14 cellular contexts compared by ENCODE assay signal in the genomic region with DNA sequence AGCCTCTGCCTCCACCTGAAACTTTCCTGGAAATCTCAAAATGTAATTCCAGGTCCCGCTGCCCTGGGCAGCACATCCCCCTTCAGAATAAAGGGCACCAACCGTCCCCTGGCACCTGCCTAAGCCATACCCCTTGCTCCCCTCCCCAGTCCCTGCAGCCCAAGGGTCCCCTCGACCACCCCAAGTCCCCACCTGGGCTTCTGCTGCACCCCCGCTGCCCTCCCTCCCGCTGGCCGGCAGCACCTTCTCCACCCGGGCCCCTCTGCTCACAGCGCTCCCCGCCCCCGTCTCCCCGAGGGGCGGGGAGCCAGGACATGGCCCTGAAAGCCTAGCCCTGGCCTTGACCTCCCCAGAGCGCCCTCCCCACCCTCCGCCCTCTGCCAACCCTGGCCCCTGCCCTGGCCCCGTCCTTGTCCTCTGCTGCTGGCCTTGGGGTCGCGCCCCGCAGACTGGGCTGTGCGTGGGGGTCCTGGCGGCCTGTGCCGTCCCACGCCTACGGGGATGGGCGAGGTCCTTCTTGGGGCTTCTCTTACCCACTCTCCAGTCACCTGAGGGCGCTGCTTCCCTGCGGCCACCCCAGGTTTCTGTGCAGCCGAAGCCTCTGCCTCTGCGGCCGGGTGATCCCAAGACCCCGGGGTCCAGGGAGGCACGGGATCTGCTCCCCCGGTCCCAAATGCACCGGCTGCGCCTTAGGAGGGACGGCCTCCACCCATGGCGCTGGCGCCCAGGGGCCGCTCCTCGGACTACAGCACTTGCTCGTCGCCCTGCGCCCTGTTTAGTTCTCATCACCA. TPM values are rescaled to one million over a fixed set of nuclear protein-coding genes. Genes with fewer than 3 reads are reported as not detected.
DNase-seq lines count a peak whose midpoint lies in the region; ATAC-seq, FAIRE-seq and TF ChIP-seq lines count a peak whose summit lies in the region.
"Had no signal": no experiment of that assay in that cellular context is flagged by ENCODE, and none has a peak within 500 bp of the region (broad histone marks: within the 10 kb centered on the region; RNA-seq: fewer than 3 reads in every experiment).

No MANE protein-coding gene starts in this region.

- TF ChIP-seq CTCF in kidney (IDR thresholded peaks at IDR 0.05; ENCODE audit: borderline replicate concordance, extremely low read depth, insufficient read depth): no peak

- intact Hi-C loops in cardiac septum (cut with DNase I) (no loop called here), left cardiac atrium (cut with DNase I) (no loop called here), kidney (cut with DNase I) (no loop called here), aorta (cut with DNase I) (no loop called here)

- H3K36me3 ChIP-seq in kidney (ENCODE audit: control insufficient read depth in 1 of 2, insufficient read depth in 2 of 2, low read length in 2 of 2): peaks cover 12% of the 10 kb centered on the region in 2 donors
- peaks cover 0 to 8% of the 10 kb centered on the region in 2 donors for H3K36me3 ChIP-seq in aorta (ENCODE audit: control insufficient read depth in 1 of 2, insufficient read depth in 2 of 2, low read length in 1 of 2)

- peaks cover 2% of the 10 kb centered on the region for H3K36me3 Mint-ChIP-seq in activated CD8-positive, alpha-beta memory T cell treated with anti-CD3 and anti-CD28 coated beads, Interleukin-2, amount 10 ng/mL, durations not matched to agents 7 days and 5 days

- FAIRE-seq in kidney (lab: Jason Lieb, UNC): no peak

- DNase-seq in cardiac septum (ENCODE audit: low spot score) (peak; percentile 64), left cardiac atrium (no peak), kidney (peak; percentile 64), aorta (peak in 1 of 2 donors; percentile 74), germinal center (ENCODE audit: low spot score) (no peak), hippocampal formation (lab: John Stamatoyannopoulos, UW) (no peak)
- DNase-seq in activated CD8-positive, alpha-beta memory T cell treated with anti-CD3 and anti-CD28 coated beads, Interleukin-2, amount 10 ng/mL, durations not matched to agents 7 days and 5 days: peak; percentile 36
- DNase-seq: NCI-H2081, T1000 had no signal

- H3K4me1 ChIP-seq in kidney (ENCODE audit: control insufficient read depth in 1 of 2, insufficient read depth in 1 of 2, low read depth in 1 of 2, low read length in 2 of 2): no peaks in the 10 kb centered on the region
- no peaks in the 10 kb centered on the region for H3K4me1 ChIP-seq in aorta (ENCODE audit: control insufficient read depth in 1 of 2, insufficient read depth in 2 of 2, low read length in 2 of 2)
- H3K4me1 ChIP-seq: parathyroid adenoma had no signal

- CTCF ChIA-PET in activated CD8-positive, alpha-beta memory T cell treated with anti-CD3 and anti-CD28 coated beads, Interleukin-2, amount 10 ng/mL, durations not matched to agents 7 days and 5 days (lab: Charles Lee): no interaction called here

- no peaks in the 10 kb centered on the region for H3K27me3 ChIP-seq in aorta (ENCODE audit: control insufficient read depth in 1 of 2, insufficient read depth in 2 of 2, low read length in 1 of 2)

- no peak overlapping the region for H3K4me3 ChIP-seq in kidney (ENCODE audit: low read length in 2 of 2)
- no peak overlapping the region for H3K4me3 ChIP-seq in aorta (ENCODE audit: low read length in 2 of 2)
- H3K4me3 ChIP-seq: tibial nerve had no signal

- H3K4me1 Mint-ChIP-seq in activated CD8-positive, alpha-beta memory T cell treated with anti-CD3 and anti-CD28 coated beads, Interleukin-2, amount 10 ng/mL, durations not matched to agents 7 days and 5 days: peaks cover 16% of the 10 kb centered on the region

- ATAC-seq in left cardiac atrium (no peak), aorta (ENCODE audit: low FRiP score) (peak; percentile 2), GM18858 (IDR thresholded peaks at IDR 0.05; ENCODE audit: unreplicated experiment) (no peak)
- ATAC-seq in activated CD8-positive, alpha-beta memory T cell treated with anti-CD3 and anti-CD28 coated beads, Interleukin-2, amount 10 ng/mL, durations not matched to agents 7 days and 5 days: no peak

- no peak overlapping the region for H3K27ac Mint-ChIP-seq in activated CD8-positive, alpha-beta memory T cell treated with anti-CD3 and anti-CD28 coated beads, Interleukin-2, amount 10 ng/mL, durations not matched to agents 7 days and 5 days
- H3K27ac Mint-ChIP-seq: B cell, mesothelial cell of epicardium had no signal

- H3K9me3 Mint-ChIP-seq in activated CD8-positive, alpha-beta memory T cell treated with anti-CD3 and anti-CD28 coated beads, Interleukin-2, amount 10 ng/mL, durations not matched to agents 7 days and 5 days (ENCODE audit: low read depth): no peaks in the 10 kb centered on the region
- H3K9me3 Mint-ChIP-seq: mesothelial cell of epicardium had no signal

- WGBS in aorta, 2 donors: 43 to 53% methylated on average over 37 to 42 of the region's 42 CpGs

- no peak overlapping the region for H3K4me3 Mint-ChIP-seq in activated CD8-positive, alpha-beta memory T cell treated with anti-CD3 and anti-CD28 coated beads, Interleukin-2, amount 10 ng/mL, durations not matched to agents 7 days and 5 days
- H3K4me3 Mint-ChIP-seq: B cell, mesothelial cell of epicardium had no signal

- H3K27me3 Mint-ChIP-seq in activated CD8-positive, alpha-beta memory T cell treated with anti-CD3 and anti-CD28 coated beads, Interleukin-2, amount 10 ng/mL, durations not matched to agents 7 days and 5 days: peaks cover 5% of the 10 kb centered on the region
- H3K27me3 Mint-ChIP-seq: B cell had no signal

- H3K27ac ChIP-seq in kidney (ENCODE audit: low read depth in 2 of 2, low read length in 2 of 2) (no peak overlapping the region), aorta (ENCODE audit: low read depth in 1 of 2, low read length in 2 of 2) (no peak overlapping the region)
- H3K27ac ChIP-seq: parathyroid adenoma, tibial nerve had no signal

- H3K9me3 ChIP-seq in kidney (ENCODE audit: control insufficient read depth in 1 of 2, low read length in 2 of 2) (no peaks in the 10 kb centered on the region), aorta (ENCODE audit: control insufficient read depth, low read length) (no peaks in the 10 kb centered on the region)
- H3K9me3 ChIP-seq: tibial nerve had no signal

- no peak overlapping the region for H3K9ac ChIP-seq in kidney (ENCODE audit: low read length in 2 of 2)
- H3K9ac ChIP-seq: parathyroid adenoma had no signal

RNA-seq across cellular contexts. Expression of a gene that starts 41.7 kb away (rescaled TPM):
- total RNA-seq in cardiac septum (8.6 TPM), left cardiac atrium (1 to 10 TPM; 6.5 to 9.9 TPM), kidney (20.4 TPM), aorta (10 to 100 TPM; 13.3 to 13.9 TPM)
- total RNA-seq in activated CD8-positive, alpha-beta memory T cell treated with anti-CD3 and anti-CD28 coated beads, Interleukin-2, amount 10 ng/mL, durations not matched to agents 7 days and 5 days: 10 to 100 TPM; 39.7 to 43.6 TPM
- polyA plus RNA-seq in kidney (ENCODE audit: insufficient read depth, low read depth, low replicate concordance) (4.8 TPM), aorta (1 to 10 TPM; 2.5 to 3.4 TPM)

RNA-seq across cellular contexts. Expression of a gene that starts 55.5 kb away (rescaled TPM):
- 46.7 TPM for total RNA-seq in cardiac septum
- 10 to 100 TPM; 46.4 to 49.7 TPM for total RNA-seq in left cardiac atrium
- total RNA-seq in activated CD8-positive, alpha-beta memory T cell treated with anti-CD3 and anti-CD28 coated beads, Interleukin-2, amount 10 ng/mL, durations not matched to agents 7 days and 5 days: 10 to 100 TPM; 27.1 to 31.9 TPM
- 29.6 TPM for total RNA-seq in kidney
- 37.0 TPM for polyA plus RNA-seq in kidney (ENCODE audit: insufficient read depth, low read depth, low replicate concordance)
- 10 to 100 TPM; 29.7 to 34.4 TPM for total RNA-seq in aorta
- 10 to 100 TPM; 16.3 to 24.0 TPM for polyA plus RNA-seq in aorta

Comparison
In these comparisons a context has a peak if more than half of its experiments do, and no peak if none do; other contexts are left out.
1. DNase-seq: peak in cardiac septum (single experiment), activated CD8-positive, alpha-beta memory T cell treated with anti-CD3 and anti-CD28 coated beads, Interleukin-2, amount 10 ng/mL, durations not matched to agents 7 days and 5 days (single experiment) and kidney (single experiment); none in left cardiac atrium (single experiment), germinal center (single experiment) and hippocampal formation (0 of 2).